ENCODE assay signal across 9 cellular contexts in genomic region chr2:169038338-169038757, GRCh38. TPM values are rescaled to one million over a fixed set of nuclear protein-coding genes. Genes with fewer than 3 reads are reported as not detected.
DNase-seq lines count a peak whose midpoint lies in the region; ATAC-seq, FAIRE-seq and TF ChIP-seq lines count a peak whose summit lies in the region.
"Had no signal": no experiment of that assay in that cellular context is flagged by ENCODE, and none has a peak within 500 bp of the region (broad histone marks: within the 10 kb centered on the region; RNA-seq: fewer than 3 reads in every experiment).

No MANE protein-coding gene starts in this region.

- no peak overlapping the region for H3K27ac ChIP-seq in GM12878 (ENCODE audit: control insufficient read depth, insufficient read depth)
- H3K27ac ChIP-seq: C4-2B had no signal

- TF ChIP-seq RAD21 in GM12878 (IDR thresholded peaks at IDR 0.05; ENCODE audit: insufficient read depth, low read depth, low read length) = no peak

- H3K9ac ChIP-seq in GM12878 (ENCODE audit: control insufficient read depth, insufficient read depth, low read length) = no peak overlapping the region

- H3K9me3 ChIP-seq in GM12878 (replicated peaks; ENCODE audit: control insufficient read depth, insufficient read depth, low read length) = peaks cover 2% of the 10 kb centered on the region; the same call in 2 of the 3 replicates

- RAD21 ChIA-PET in GM12878 (lab: Charles Lee; ENCODE audit: unreplicated experiment) = no interaction called here

- peaks cover 9% of the 10 kb centered on the region for H3K36me3 Mint-ChIP-seq in T-cell

- no peak for TF ChIP-seq POLR2A in GM12878 (IDR thresholded peaks at IDR 0.05; ENCODE audit: low read depth, low read length)

- WGBS in GM12878 (ENCODE audit: insufficient coverage, insufficient replicate concordance, low lambda C conversion rate, missing lambda C conversion rate) = 0% methylated on average over 2 of the region's 2 CpGs

- TF ChIP-seq CTCF in GM12878 (IDR thresholded peaks at IDR 0.05 in 2 of 3, conservative IDR thresholded peaks at IDR 0.05 in 1 of 3; ENCODE audit: control insufficient read depth in 2 of 3, extremely low read depth in 1 of 3, insufficient read depth in 1 of 3, low read depth in 3 of 3, low read length in 3 of 3) = no peak

- H3K36me3 ChIP-seq in GM12878 (ENCODE audit: control insufficient read depth in 2 of 2, insufficient read depth in 2 of 2, low read length in 1 of 2) = no peaks in the 10 kb centered on the region

- no peaks in the 10 kb centered on the region for H3K79me2 ChIP-seq in GM12878 (ENCODE audit: control insufficient read depth, insufficient read depth, low read length)

- no peaks in the 10 kb centered on the region for H3K27me3 ChIP-seq in GM12878 (replicated peaks in 1 of 2; ENCODE audit: control insufficient read depth in 2 of 2, insufficient read depth in 2 of 2, low read length in 1 of 2)

- H3K4me1 ChIP-seq in GM12878 (ENCODE audit: control insufficient read depth, insufficient read depth, low read length) = peaks cover 3% of the 10 kb centered on the region; the same call in 1 of the 2 replicates

- no TSS peak for BruUV-seq in GM12878 (replicated peaks; lab: Mats Ljungman, UMichigan)

- no peak overlapping the region for H3K27ac Mint-ChIP-seq in T-cell

- TF ChIP-seq EP300 in GM12878 (IDR thresholded peaks at IDR 0.05; ENCODE audit: borderline replicate concordance in 1 of 2, control insufficient read depth in 1 of 2, low read depth in 2 of 2, low read length in 2 of 2) = no peak

- POLR2A ChIA-PET in GM12878 (lab: Charles Lee) = interaction anchor here (0.6 kb wide), 1 partner anchor 760 kb away, joined by 3 read pairs; the partner anchor contains the start of gene SSB
- POLR2A ChIA-PET in T-cell (lab: Charles Lee) = no interaction called here

- H3K4me1 Mint-ChIP-seq in T-cell = peaks cover 7 to 16% (median 16%) of the 10 kb centered on the region in 3 donors

- peak; percentile 66 for ATAC-seq in HG03378 (IDR thresholded peaks at IDR 0.05; ENCODE audit: unreplicated experiment)
- ATAC-seq in GM12878 = peak; percentile 44
- no peak for ATAC-seq in T-cell (replicated peaks in 1 of 4)

- intact Hi-C loops in GM12878 (cut with micrococcal nuclease; ENCODE audit: unreplicated experiment) = no loop called here

- FAIRE-seq in GM12878 (lab: Jason Lieb, UNC) = peak; percentile 44

- in situ Hi-C loops in GM12878 (cut with MboI) = no loop called here

- peaks cover 4 to 20% (median 16%) of the 10 kb centered on the region in 3 donors for H3K9me3 Mint-ChIP-seq in T-cell

- DNase-seq in stimulated activated CD4-positive, alpha-beta T cell treated with anti-CD3 and anti-CD28 coated beads, Interleukin-1b, Interleukin-23, amount 100 ng/mL, for 48 hours = peak; percentile 4
- DNase-seq in stimulated activated CD4-positive, alpha-beta T cell treated with anti-CD3 and anti-CD28 coated beads, Interleukin-2, amount 100 ng/mL, for 24 hours = no peak
- peak; percentile 32 for DNase-seq in GM12878 (ENCODE audit: low read depth, low spot score)
- no peak for DNase-seq in T-cell
- DNase-seq in activated CD4-positive, CD25-positive, alpha-beta regulatory T cell (lab: John Stamatoyannopoulos, UW) = no peak
- DNase-seq in NCI-H1092 (lab: John Stamatoyannopoulos, UW) = no peak
- DNase-seq in activated CD4-positive, alpha-beta T cell treated with anti-CD3 and anti-CD28 coated beads for 1 hour = no peak

- no peak overlapping the region for H3K4me3 Mint-ChIP-seq in T-cell

- H2AFZ ChIP-seq in GM12878 (ENCODE audit: control insufficient read depth, low read depth, low read length) = no peak overlapping the region

- H3K4me2 ChIP-seq in GM12878 (ENCODE audit: control insufficient read depth, insufficient read depth) = no peak overlapping the region

- no peaks in the 10 kb centered on the region for H3K27me3 Mint-ChIP-seq in T-cell

- H3K4me3 ChIP-seq in GM12878 = no peak overlapping the region

- CTCF ChIA-PET in GM12878 (lab: Yijun Ruan, JAX) = no interaction called here
- CTCF ChIA-PET in T-cell (lab: Charles Lee) = no interaction called here

- SMC1A ChIA-PET in GM12878 (lab: Charles Lee; ENCODE audit: uncharacterized antibody, unreplicated experiment) = interaction anchor here (0.6 kb wide), 1 partner anchor 45 kb away, joined by 3 read pairs; no protein-coding TSS in a partner anchor

- no peaks in the 10 kb centered on the region for H4K20me1 ChIP-seq in GM12878 (ENCODE audit: control insufficient read depth, insufficient read depth)

TF ChIP-seq in GM12878, 131 proteins besides CTCF, POLR2A, EP300 and RAD21:
- TF ChIP-seq NFIC (IDR thresholded peaks at IDR 0.05; ENCODE audit: low read depth, low read length) (0 out of 2 replicates have a peak, but pooled peaks have one; percentile 9), SUZ12 (IDR thresholded peaks at IDR 0.05; ENCODE audit: unreplicated experiment) (no peak), SPI1 (IDR thresholded peaks at IDR 0.05; ENCODE audit: borderline replicate concordance, insufficient read depth, low read depth, low read length) (peak; percentile 55), PAX5 (IDR thresholded peaks at IDR 0.05; ENCODE audit: borderline replicate concordance, low read depth, low read length) (peak; percentile 30; the same call in 1 of the 2 replicates)

RNA-seq across cellular contexts. Expression of gene ABCB11, which starts 7.2 kb away (rescaled TPM):
- total RNA-seq in GM12878 (2013; cell fraction: nucleolus; rRNA removed) = not detected in 2 replicates
- total RNA-seq in GM12878 (2014; rRNA removed) (not detected in 2 replicates), GM12878 (2014; rRNA removed; fragmentation: Illumina TruSeq; extraction: Trizol) (not detected in 2 replicates), GM12878 (2021) (not detected in 2 replicates), T-cell (under 1 TPM in 2 of 5 donors, not detected in 3; 0.03 TPM)
- polyA plus RNA-seq in GM12878 (2011; ENCODE audit: low read depth) = not detected
- polyA plus RNA-seq in GM12878 (2011; rRNA removed) (not detected in 2 replicates), GM12878 (2014; fragmentation: Illumina TruSeq; extraction: Trizol) (not detected in 2 replicates), GM12878 (2014; fragmentation: Nextera tagmentation; extraction: Ambion mirVana) (not detected), GM12878 (2014; rRNA removed) (not detected in 2 replicates), GM12878 (2016; fragmentation: Nextera tagmentation; extraction: Ambion mirVana) (not detected)
- not detected in 2 replicates for polyA plus RNA-seq in GM12878 (2011; cell fraction: cytosol; rRNA removed)
- not detected in 2 replicates for polyA plus RNA-seq in GM12878 (2011; cell fraction: nucleus; rRNA removed)
- polyA plus RNA-seq in GM12878 (2012) = not detected in 2 replicates
- polyA minus RNA-seq in GM12878 (2011; rRNA and poly(A)+ RNA removed) = not detected in 2 replicates
- not detected in 2 replicates for polyA minus RNA-seq in GM12878 (2011; cell fraction: cytosol; rRNA and poly(A)+ RNA removed)
- polyA minus RNA-seq in GM12878 (2011; cell fraction: nucleus; rRNA and poly(A)+ RNA removed) = not detected in 2 replicates

RNA-seq across cellular contexts. Expression of gene DHRS9, which starts 31.0 kb away (rescaled TPM):
- not detected in 2 replicates for total RNA-seq in GM12878 (2013; cell fraction: nucleolus; rRNA removed)
- total RNA-seq in GM12878 (2014; rRNA removed) (0.11 and 0.34 TPM in 2 replicates), GM12878 (2014; rRNA removed; fragmentation: Illumina TruSeq; extraction: Trizol) (0.13 TPM in 1 of 2 replicates, not detected in the other), GM12878 (2021) (0.16 TPM in 1 of 2 replicates, not detected in the other), T-cell (not detected)
- polyA plus RNA-seq in GM12878 (2011; ENCODE audit: low read depth) = 0.67 TPM
- polyA plus RNA-seq in GM12878 (2011; rRNA removed) (not detected in 2 replicates), GM12878 (2014; fragmentation: Illumina TruSeq; extraction: Trizol) (0.09 TPM in 1 of 2 replicates, not detected in the other), GM12878 (2014; fragmentation: Nextera tagmentation; extraction: Ambion mirVana) (under 1 TPM in 1 of 2 experiments, not detected in 1; 0.13 TPM), GM12878 (2014; rRNA removed) (not detected in 2 replicates), GM12878 (2016; fragmentation: Nextera tagmentation; extraction: Ambion mirVana) (under 1 TPM in 1 of 2 experiments, not detected in 1; 0.30 TPM)
- polyA plus RNA-seq in GM12878 (2011; cell fraction: cytosol; rRNA removed) = not detected in 2 replicates
- polyA plus RNA-seq in GM12878 (2011; cell fraction: nucleus; rRNA removed) = not detected in 2 replicates
- polyA plus RNA-seq in GM12878 (2012) = 0.27 and 0.36 TPM in 2 replicates
- polyA minus RNA-seq in GM12878 (2011; rRNA and poly(A)+ RNA removed) = not detected in 2 replicates
- not detected in 2 replicates for polyA minus RNA-seq in GM12878 (2011; cell fraction: cytosol; rRNA and poly(A)+ RNA removed)
- not detected in 2 replicates for polyA minus RNA-seq in GM12878 (2011; cell fraction: nucleus; rRNA and poly(A)+ RNA removed)

Comparison
In these comparisons a context has a peak if more than half of its experiments do, and no peak if none do; other contexts are left out.
1. DNase-seq: peak in stimulated activated CD4-positive, alpha-beta T cell treated with anti-CD3 and anti-CD28 coated beads, Interleukin-1b, Interleukin-23, amount 100 ng/mL, for 48 hours (single experiment) and GM12878 (single experiment); none in stimulated activated CD4-positive, alpha-beta T cell treated with anti-CD3 and anti-CD28 coated beads, Interleukin-2, amount 100 ng/mL, for 24 hours (0 of 2), T-cell (0 of 34), activated CD4-positive, CD25-positive, alpha-beta regulatory T cell (0 of 4), NCI-H1092 (single experiment) and activated CD4-positive, alpha-beta T cell treated with anti-CD3 and anti-CD28 coated beads for 1 hour (single experiment).
2. ATAC-seq: peak in HG03378 (single experiment) and GM12878 (single experiment); none in T-cell (0 of 4).